Comparison of ENCODE assay signal across 8 cellular contexts in the genomic region with DNA sequence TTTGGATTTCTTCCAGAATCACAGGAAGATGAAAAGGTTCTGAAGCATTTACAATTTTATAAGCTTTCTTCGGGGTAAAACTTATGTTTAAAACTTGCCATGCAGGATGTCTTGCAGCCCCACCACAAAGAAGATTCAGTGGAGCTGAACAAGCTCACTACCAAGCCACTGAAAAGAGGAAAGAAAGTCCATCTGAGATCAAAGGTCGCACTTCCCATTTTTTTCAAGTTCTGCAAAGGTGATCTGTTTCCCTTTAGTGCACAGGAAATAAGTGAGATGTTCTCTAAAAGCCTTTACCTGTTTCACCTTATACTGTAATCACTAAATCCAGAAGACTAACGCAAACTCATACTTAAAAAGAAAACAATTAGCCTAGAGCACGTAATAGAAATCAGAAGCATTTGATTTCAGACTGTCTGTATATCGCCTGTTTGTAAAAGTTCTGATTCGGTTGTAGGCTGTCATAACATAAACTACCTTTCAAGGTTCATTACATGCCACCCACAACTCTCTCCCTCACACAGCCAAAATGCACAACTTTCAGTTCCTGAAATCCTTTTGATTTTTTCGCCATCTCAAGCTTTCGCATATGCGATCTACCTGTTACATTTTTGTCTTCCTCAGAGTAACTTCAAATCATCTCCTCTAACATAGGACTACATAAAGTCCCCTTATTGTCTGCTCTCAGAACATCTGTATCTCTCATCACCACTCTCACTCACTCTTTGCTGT. TPM values are rescaled to one million over a fixed set of nuclear protein-coding genes. Genes with fewer than 3 reads are reported as not detected.
A peak's percentile ranks its signal among the peaks of the same experiment; 100 is the strongest.
DNase-seq lines count a peak whose midpoint lies in the region; ATAC-seq, FAIRE-seq and TF ChIP-seq lines count a peak whose summit lies in the region.

No MANE protein-coding gene starts in this region.

- CTCF ChIA-PET in A549 (lab: Yijun Ruan, JAX): interaction anchor here (0.6 to 1.8 kb wide), 5 partner anchors 8 to 205 kb away, joined by 3 to 7 read pairs (median 4); no protein-coding TSS in a partner anchor

- H3K27me3 ChIP-seq in HL-60 (ENCODE audit: insufficient read depth, poor library complexity, severe bottlenecking) (no peaks in the 10 kb centered on the region), thoracic aorta (replicated peaks; ENCODE audit: insufficient read depth) (no peaks in the 10 kb centered on the region)

- no peaks in the 10 kb centered on the region for H3K36me3 ChIP-seq in thoracic aorta

- H3K27ac ChIP-seq in A549 (peak overlapping the region in 1 of 2 experiments; percentile 99; a peak in 2 of 6 replicates), HL-60 (replicated peaks) (peak overlapping the region; percentile 91; the same call in 1 of the 2 replicates), thoracic aorta (no peak overlapping the region)

- peak overlapping the region; percentile 99 for H3K4me2 ChIP-seq in A549

- TF ChIP-seq CTCF in A549 (IDR thresholded peaks at IDR 0.05): no peak
- TF ChIP-seq CTCF in HL-60 (IDR thresholded peaks at IDR 0.05; ENCODE audit: insufficient read depth, low read length): no peak
- no peak for TF ChIP-seq CTCF in epithelial cell of proximal tubule (conservative IDR thresholded peaks at IDR 0.05; ENCODE audit: low read depth, low read length)
- TF ChIP-seq CTCF in thoracic aorta (IDR thresholded peaks at IDR 0.05): no peak

- TF ChIP-seq RAD21 in A549 (conservative IDR thresholded peaks at IDR 0.05 in 1 of 2, IDR thresholded peaks at IDR 0.05 in 1 of 2): no peak

- H3K4me1 ChIP-seq in A549 (peaks cover 27% of the 10 kb centered on the region), thoracic aorta (ENCODE audit: control insufficient read depth in 1 of 2, low read depth in 2 of 2) (peaks cover 21 to 37% of the 10 kb centered on the region in 2 donors)

- POLR2A ChIA-PET in A549 (lab: Yijun Ruan, JAX): no interaction called here

- H3K4me3 ChIP-seq in A549: peak overlapping the region; percentile 86
- H3K4me3 ChIP-seq in HL-60 (replicated peaks; ENCODE audit: insufficient read depth, low read length): peak overlapping the region; percentile 65
- peak overlapping the region; percentile 87 for H3K4me3 ChIP-seq in epithelial cell of proximal tubule (ENCODE audit: low read depth, low read length)
- H3K4me3 ChIP-seq in thoracic aorta: peak overlapping the region; percentile 93

- no peak for TF ChIP-seq POLR2A in A549 (IDR thresholded peaks at IDR 0.05; ENCODE audit: low read length)

- TF ChIP-seq EP300 in A549 (IDR thresholded peaks at IDR 0.05): no peak

- ATAC-seq in A549 (no peak), GM19395 (IDR thresholded peaks at IDR 0.05; ENCODE audit: unreplicated experiment) (peak; percentile 38), thoracic aorta (ENCODE audit: insufficient number of reproducible peaks, low FRiP score, low read depth) (no peak)

- FAIRE-seq in A549 (lab: Jason Lieb, UNC): no peak

- WGBS in A549 (ENCODE audit: missing lambda C conversion rate): 89% methylated on average over 9 of the region's 9 CpGs

- no peaks in the 10 kb centered on the region for H3K9me3 ChIP-seq in A549
- H3K9me3 ChIP-seq in thoracic aorta: no peaks in the 10 kb centered on the region

- DNase-seq in A549 (ENCODE audit: low read depth in 1 of 2, low spot score in 1 of 2) (no peak), HL-60 (ENCODE audit: low read depth in 1 of 2, low spot score in 1 of 2) (peak in 1 of 2 experiments; percentile 35), epithelial cell of proximal tubule (ENCODE audit: low read depth) (no peak), thoracic aorta (ENCODE audit: low spot score) (no peak), LoVo (ENCODE audit: low spot score) (no peak), HuH-7.5 (ENCODE audit: low spot score) (no peak), DMS79 treated with DMSO at 0.1 percent for 48 hours (lab: John Stamatoyannopoulos, UW) (no peak)

TF ChIP-seq in A549, 52 proteins besides CTCF, POLR2A, EP300 and RAD21:
- TF ChIP-seq, protein P1, sequence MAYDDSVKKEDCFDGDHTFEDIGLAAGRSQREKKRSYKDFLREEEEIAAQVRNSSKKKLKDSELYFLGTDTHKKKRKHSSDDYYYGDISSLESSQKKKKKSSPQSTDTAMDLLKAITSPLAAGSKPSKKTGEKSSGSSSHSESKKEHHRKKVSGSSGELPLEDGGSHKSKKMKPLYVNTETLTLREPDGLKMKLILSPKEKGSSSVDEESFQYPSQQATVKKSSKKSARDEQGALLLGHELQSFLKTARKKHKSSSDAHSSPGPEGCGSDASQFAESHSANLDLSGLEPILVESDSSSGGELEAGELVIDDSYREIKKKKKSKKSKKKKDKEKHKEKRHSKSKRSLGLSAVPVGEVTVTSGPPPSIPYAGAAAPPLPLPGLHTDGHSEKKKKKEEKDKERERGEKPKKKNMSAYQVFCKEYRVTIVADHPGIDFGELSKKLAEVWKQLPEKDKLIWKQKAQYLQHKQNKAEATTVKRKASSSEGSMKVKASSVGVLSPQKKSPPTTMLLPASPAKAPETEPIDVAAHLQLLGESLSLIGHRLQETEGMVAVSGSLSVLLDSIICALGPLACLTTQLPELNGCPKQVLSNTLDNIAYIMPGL (CRISPR knock-in tag; IDR thresholded peaks at IDR 0.05; ENCODE audit: borderline replicate concordance): no peak
- TF ChIP-seq EHMT2 (IDR thresholded peaks at IDR 0.05; ENCODE audit: low read depth) (no peak), CBX2 (IDR thresholded peaks at IDR 0.05; ENCODE audit: borderline replicate concordance, low read depth) (no peak), TFCP2L1 (CRISPR knock-in tag; IDR thresholded peaks at IDR 0.05) (no peak), FOSB (CRISPR knock-in tag; IDR thresholded peaks at IDR 0.05) (no peak), HOXA7 (CRISPR knock-in tag; IDR thresholded peaks at IDR 0.05) (no peak), ZFP36 (IDR thresholded peaks at IDR 0.05; ENCODE audit: borderline replicate concordance, partially characterized antibody) (no peak)

RNA-seq across cellular contexts. Expression of gene ECHDC1, which starts 1.8 kb away (rescaled TPM):
- 37.8 and 53.4 TPM in 2 replicates for polyA plus RNA-seq in A549 (2011; rRNA removed)
- polyA plus RNA-seq in A549 (2012; cell fraction: cytosol; rRNA removed): 15.2 and 15.3 TPM in 2 replicates
- 3.7 and 5.3 TPM in 2 replicates for polyA plus RNA-seq in A549 (2012; cell fraction: nucleus; rRNA removed)
- 57.6 to 71.9 TPM (median 64.3 TPM) in 3 replicates for polyA plus RNA-seq in A549 (2017; fragmentation: RNase III; extraction: RNeasy Plus Mini Kit Qiagen cat#74134 plus additional on column Dnase treatment)
- 11.4 and 16.0 TPM in 2 replicates for polyA minus RNA-seq in A549 (2011; rRNA and poly(A)+ RNA removed)
- 47.9 and 96.9 TPM in 2 replicates for total RNA-seq in epithelial cell of proximal tubule
- total RNA-seq in thoracic aorta: 10 to 100 TPM; 29.9 to 52.9 TPM
